ENCODE assay signal across 8 cellular contexts in the genomic region with DNA sequence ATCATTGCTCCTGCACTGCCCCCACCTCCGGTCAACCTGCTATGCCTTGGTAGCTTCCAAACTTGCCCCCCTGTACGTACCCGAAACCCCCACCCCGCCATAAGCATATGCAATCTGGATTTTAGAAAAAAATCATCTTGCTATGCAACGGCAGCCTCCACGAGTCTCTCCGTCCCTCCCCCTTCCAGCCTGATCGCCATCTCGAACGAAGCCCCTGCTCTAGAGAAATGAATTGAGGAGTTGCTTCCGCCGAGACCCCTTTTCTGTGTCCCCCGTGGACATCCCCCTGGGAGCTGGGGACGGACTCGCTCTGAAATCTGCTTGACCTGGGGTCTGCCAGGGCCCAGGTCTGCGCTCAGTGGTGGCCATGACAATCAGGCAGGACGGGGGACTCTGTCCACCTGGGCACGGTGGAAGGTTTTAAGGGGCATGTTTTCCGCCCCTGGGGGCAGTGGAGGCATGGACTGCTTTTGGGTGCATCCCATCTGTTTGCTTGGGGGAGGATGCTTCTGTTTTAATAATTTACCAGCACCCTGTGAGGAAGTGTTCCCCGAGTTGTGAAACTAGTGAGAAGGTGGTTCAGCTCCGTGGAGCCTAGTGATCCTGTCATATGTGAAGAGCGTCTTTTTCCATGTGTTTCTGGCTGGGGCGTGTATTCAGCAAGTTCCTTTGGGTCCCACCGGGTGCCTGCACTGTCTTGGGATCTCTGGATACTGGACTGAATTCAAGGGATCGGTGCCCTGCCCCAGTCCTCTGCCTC. TPM values are rescaled to one million over a fixed set of nuclear protein-coding genes. Genes with fewer than 3 reads are reported as not detected.
DNase-seq lines count a peak whose midpoint lies in the region; ATAC-seq and TF ChIP-seq lines count a peak whose summit lies in the region.

No MANE protein-coding gene starts in this region.

- H3K36me3 ChIP-seq in RWPE2 (ENCODE audit: low read depth) (peaks cover 2% of the 10 kb centered on the region), ectodermal cell (ENCODE audit: control insufficient read depth, insufficient read depth, low read length) (no peaks in the 10 kb centered on the region)

- H3K4me3 ChIP-seq in RWPE2 (ENCODE audit: severe bottlenecking), result peak overlapping the region; percentile 59
- H3K4me3 ChIP-seq in ectodermal cell (ENCODE audit: insufficient read depth, low read depth, low read length), result peak overlapping the region; percentile 58

- H3K27me3 ChIP-seq in RWPE2 (ENCODE audit: insufficient read depth, poor library complexity, severe bottlenecking) (no peaks in the 10 kb centered on the region), ectodermal cell (ENCODE audit: control insufficient read depth, insufficient read depth, low read length, poor library complexity, severe bottlenecking) (peaks cover 8% of the 10 kb centered on the region)

- H3K36me3 Mint-ChIP-seq in stimulated activated naive CD8-positive, alpha-beta T cell treated with anti-CD3 and anti-CD28 coated beads, Interleukin-15, Interleukin-2, amounts not matched to agents 100 ng/mL and 50 ng/mL, for 24 hours (ENCODE audit: low read depth), result peaks cover 10% of the 10 kb centered on the region
- H3K36me3 Mint-ChIP-seq in nephron progenitor cell (ENCODE audit: low read depth), result peaks cover 13% of the 10 kb centered on the region

- H3K9me3 Mint-ChIP-seq in stimulated activated naive CD8-positive, alpha-beta T cell treated with anti-CD3 and anti-CD28 coated beads, Interleukin-15, Interleukin-2, amounts not matched to agents 100 ng/mL and 50 ng/mL, for 24 hours, result no peaks in the 10 kb centered on the region
- no peaks in the 10 kb centered on the region for H3K9me3 Mint-ChIP-seq in nephron progenitor cell

- peak overlapping the region; percentile 88 for H3K27ac Mint-ChIP-seq in stimulated activated naive CD8-positive, alpha-beta T cell treated with anti-CD3 and anti-CD28 coated beads, Interleukin-15, Interleukin-2, amounts not matched to agents 100 ng/mL and 50 ng/mL, for 24 hours
- H3K27ac Mint-ChIP-seq in nephron progenitor cell, result peak overlapping the region; percentile 88

- no peaks in the 10 kb centered on the region for H3K27me3 Mint-ChIP-seq in stimulated activated naive CD8-positive, alpha-beta T cell treated with anti-CD3 and anti-CD28 coated beads, Interleukin-15, Interleukin-2, amounts not matched to agents 100 ng/mL and 50 ng/mL, for 24 hours
- H3K27me3 Mint-ChIP-seq in nephron progenitor cell (ENCODE audit: low read depth, poor library complexity), result no peaks in the 10 kb centered on the region

- WGBS in ectodermal cell, 2 experiments, result 4 to 5% methylated on average over 25 of the region's 25 CpGs

- ATAC-seq in stimulated activated naive CD8-positive, alpha-beta T cell treated with anti-CD3 and anti-CD28 coated beads, Interleukin-15, Interleukin-2, amounts not matched to agents 100 U/mL and 50 U/mL, for 24 hours, result no peak
- ATAC-seq in RWPE2 (ENCODE audit: low read depth) (no peak), HG02759 (IDR thresholded peaks at IDR 0.05; ENCODE audit: unreplicated experiment) (no peak)

- DNase-seq in stimulated activated naive CD8-positive, alpha-beta T cell treated with anti-CD3 and anti-CD28 coated beads, Interleukin-15, Interleukin-2, amounts not matched to agents 100 U/mL and 50 U/mL, for 24 hours, result no peak
- DNase-seq in RWPE2 (ENCODE audit: low spot score) (no peak), nephron progenitor cell (no peak), HuH-7 (ENCODE audit: low spot score) (no peak), SHP77 treated with DMSO at 0.1 percent for 48 hours (lab: John Stamatoyannopoulos, UW) (no peak)

- H3K4me1 ChIP-seq in RWPE2 (ENCODE audit: insufficient read depth, poor library complexity, severe bottlenecking), result peaks cover 13% of the 10 kb centered on the region
- peaks cover 15% of the 10 kb centered on the region for H3K4me1 ChIP-seq in ectodermal cell (ENCODE audit: control insufficient read depth, insufficient read depth, low read length)

- TF ChIP-seq CTCF in RWPE2 (IDR thresholded peaks at IDR 0.05; ENCODE audit: poor library complexity, severe bottlenecking) (no peak), nephron progenitor cell (IDR thresholded peaks at IDR 0.05) (no peak)

- H3K9me3 ChIP-seq in RWPE2 (ENCODE audit: severe bottlenecking) (no peaks in the 10 kb centered on the region), ectodermal cell (ENCODE audit: control insufficient read depth, low read length) (no peaks in the 10 kb centered on the region)

- H3K27ac ChIP-seq in RWPE2 (ENCODE audit: poor library complexity, severe bottlenecking), result peak overlapping the region; percentile 60
- no peak overlapping the region for H3K27ac ChIP-seq in ectodermal cell (ENCODE audit: insufficient read depth, low read depth, low read length, poor library complexity, severe bottlenecking)

- peak overlapping the region; percentile 90 for H3K4me3 Mint-ChIP-seq in stimulated activated naive CD8-positive, alpha-beta T cell treated with anti-CD3 and anti-CD28 coated beads, Interleukin-15, Interleukin-2, amounts not matched to agents 100 ng/mL and 50 ng/mL, for 24 hours
- H3K4me3 Mint-ChIP-seq in nephron progenitor cell, result peak overlapping the region; percentile 99

- peaks cover 35% of the 10 kb centered on the region for H3K4me1 Mint-ChIP-seq in stimulated activated naive CD8-positive, alpha-beta T cell treated with anti-CD3 and anti-CD28 coated beads, Interleukin-15, Interleukin-2, amounts not matched to agents 100 ng/mL and 50 ng/mL, for 24 hours (ENCODE audit: low read depth)
- H3K4me1 Mint-ChIP-seq in nephron progenitor cell, result peaks cover 72% of the 10 kb centered on the region

RNA-seq across cellular contexts. Expression of gene KDM4B, which starts 1.0 kb away (rescaled TPM):
- 33.7 TPM for polyA plus RNA-seq in ectodermal cell (2013, experiment 1 of 4)
- polyA plus RNA-seq in ectodermal cell (2013, experiment 2 of 4), result 37.1 TPM
- polyA plus RNA-seq in ectodermal cell (2013, experiment 3 of 4), result 26.5 TPM
- 29.5 TPM for polyA plus RNA-seq in ectodermal cell (2013, experiment 4 of 4)
